11 cellular contexts compared by ENCODE assay signal in the genomic region with DNA sequence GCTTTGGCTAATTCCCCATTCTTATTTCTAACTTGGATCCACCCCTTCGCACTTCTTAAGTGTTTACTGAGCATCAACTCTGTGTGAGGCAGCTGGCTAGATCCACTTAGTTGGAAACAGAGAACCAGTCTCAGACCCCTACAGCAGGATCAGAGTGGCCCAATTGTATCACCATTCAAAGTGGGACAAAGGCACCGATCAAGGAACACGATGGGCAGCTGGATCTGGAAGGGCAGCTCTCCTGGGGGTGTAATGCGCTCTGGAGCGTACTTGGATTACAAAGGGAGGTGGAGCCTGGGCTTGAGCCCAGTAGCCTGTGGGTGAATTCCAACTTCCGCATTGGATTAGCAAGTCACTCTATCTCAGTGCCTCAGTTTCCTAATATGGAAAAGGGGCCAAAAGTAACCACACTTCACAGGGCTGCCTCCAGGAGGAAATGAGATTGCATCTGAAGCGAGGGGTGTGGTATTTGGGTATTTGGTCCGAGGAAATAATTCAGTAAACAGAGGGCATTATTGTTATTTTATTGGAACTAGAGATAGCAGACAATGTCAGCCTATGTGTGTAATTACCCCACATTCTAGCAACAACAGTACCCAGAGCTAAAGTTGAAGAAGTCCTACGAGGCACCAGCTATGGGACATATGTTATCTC. TPM values are rescaled to one million over a fixed set of nuclear protein-coding genes. Genes with fewer than 3 reads are reported as not detected.
A peak's percentile ranks its signal among the peaks of the same experiment; 100 is the strongest.
DNase-seq lines count a peak whose midpoint lies in the region; ATAC-seq and TF ChIP-seq lines count a peak whose summit lies in the region.
"Had no signal": no experiment of that assay in that cellular context is flagged by ENCODE, and none has a peak within 500 bp of the region (broad histone marks: within the 10 kb centered on the region; RNA-seq: fewer than 3 reads in every experiment).

No MANE protein-coding gene starts in this region.

- H3K4me1 ChIP-seq in mucosa of rectum (ENCODE audit: control insufficient read depth in 2 of 2, insufficient read depth in 2 of 2, low read length in 2 of 2), result peaks cover 14 to 20% of the 10 kb centered on the region in 2 donors
- H3K4me1 ChIP-seq in transverse colon, result peaks cover 18 to 48% (median 29%) of the 10 kb centered on the region in 4 donors

- H3K36me3 Mint-ChIP-seq in activated T-cell treated with anti-CD3 and anti-CD28 coated beads, Interleukin-2, amount 50 U/mL, for 72 hours (ENCODE audit: insufficient read depth in 2 of 2), result peaks cover 3 to 22% of the 10 kb centered on the region in 2 donors
- peaks cover 22% of the 10 kb centered on the region for H3K36me3 Mint-ChIP-seq in effector memory CD8-positive, alpha-beta T cell (ENCODE audit: insufficient read depth)

- peak overlapping the region; percentile 72 for H3K27ac Mint-ChIP-seq in activated T-cell treated with anti-CD3 and anti-CD28 coated beads, Interleukin-2, amount 50 U/mL, for 72 hours
- H3K27ac Mint-ChIP-seq in effector memory CD8-positive, alpha-beta T cell, result peak overlapping the region; percentile 88 to 97

- no peak for TF ChIP-seq POLR2A in transverse colon (IDR thresholded peaks at IDR 0.05)

- H3K4me3 ChIP-seq in mucosa of rectum (ENCODE audit: low read length in 2 of 2) (no peak overlapping the region), transverse colon (no peak overlapping the region)

- no peaks in the 10 kb centered on the region for H3K9me3 Mint-ChIP-seq in activated T-cell treated with anti-CD3 and anti-CD28 coated beads, Interleukin-2, amount 50 U/mL, for 72 hours
- no peaks in the 10 kb centered on the region for H3K9me3 Mint-ChIP-seq in effector memory CD8-positive, alpha-beta T cell

- H3K4me3 Mint-ChIP-seq in activated T-cell treated with anti-CD3 and anti-CD28 coated beads, Interleukin-2, amount 50 U/mL, for 72 hours, result no peak overlapping the region
- peak overlapping the region; percentile 72 to 75 for H3K4me3 Mint-ChIP-seq in effector memory CD8-positive, alpha-beta T cell

- H3K36me3 ChIP-seq in mucosa of rectum (ENCODE audit: control insufficient read depth in 2 of 2, insufficient read depth in 2 of 2, low read length in 2 of 2) (peaks cover 3 to 13% of the 10 kb centered on the region in 2 donors), transverse colon (no peaks in the 10 kb centered on the region)

- H3K27ac ChIP-seq in mucosa of rectum (ENCODE audit: low read depth in 2 of 2, low read length in 2 of 2), result peak overlapping the region; percentile 54 to 74
- H3K27ac ChIP-seq in transverse colon, result peak overlapping the region; percentile 56 to 79 (median 75)

- WGBS in transverse colon (ENCODE audit: low coverage in 1 of 2), 2 donors, result 66 to 71% methylated on average over 1 to 9 of the region's 9 CpGs

- H3K27me3 Mint-ChIP-seq in activated T-cell treated with anti-CD3 and anti-CD28 coated beads, Interleukin-2, amount 50 U/mL, for 72 hours (ENCODE audit: low read depth), result no peaks in the 10 kb centered on the region
- no peaks in the 10 kb centered on the region for H3K27me3 Mint-ChIP-seq in effector memory CD8-positive, alpha-beta T cell

- TF ChIP-seq EP300 in transverse colon (IDR thresholded peaks at IDR 0.05; ENCODE audit: low read depth), result no peak

- ATAC-seq in activated T-cell treated with anti-CD3 and anti-CD28 coated beads, Interleukin-2, amount 50 U/mL, for 72 hours (replicated peaks in 1 of 2), result no peak
- no peak for ATAC-seq in effector memory CD8-positive, alpha-beta T cell (replicated peaks)
- ATAC-seq in HG03432 (IDR thresholded peaks at IDR 0.05; ENCODE audit: unreplicated experiment) (no peak), GM21390 (IDR thresholded peaks at IDR 0.05; ENCODE audit: unreplicated experiment) (no peak)

- in situ Hi-C loops in transverse colon (cut with MboI; ENCODE audit: low pct_ligation_motif_present in 1 of 4, low pct_unique_long_range_greater_than_20kb in 1 of 4, low sequenced_read_pairs in 3 of 4), result no loop called here

- H3K9ac ChIP-seq in mucosa of rectum (ENCODE audit: low read depth in 1 of 2, low read length in 2 of 2), result no peak overlapping the region

- no peak for DNase-seq in activated T-cell treated with anti-CD3 and anti-CD28 coated beads, Interleukin-2, amount 50 U/mL, for 72 hours
- no peak for DNase-seq in activated T-cell treated with anti-CD3 and anti-CD28 coated beads, Interleukin-2, amount 50 U/mL, for 1 hour
- DNase-seq in effector memory CD8-positive, alpha-beta T cell, result no peak
- DNase-seq in transverse colon (no peak), NCI-H1694 treated with DMSO at 0.1 percent for 48 hours (lab: John Stamatoyannopoulos, UW) (no peak)
- DNase-seq: activated CD4-positive, alpha-beta T cell treated with anti-CD3 and anti-CD28 coated beads, Interleukin-2, amount 50 U/mL, for 4 hours; AML-193; stimulated activated CD4-positive, alpha-beta T cell treated with anti-CD3 and anti-CD28 coated beads, Interleukin-2, amount 100 ng/mL, for 48 hours had no signal

- peaks cover 53% of the 10 kb centered on the region for H3K4me1 Mint-ChIP-seq in activated T-cell treated with anti-CD3 and anti-CD28 coated beads, Interleukin-2, amount 50 U/mL, for 72 hours (ENCODE audit: low read depth)
- peaks cover 30 to 32% of the 10 kb centered on the region in 2 donors for H3K4me1 Mint-ChIP-seq in effector memory CD8-positive, alpha-beta T cell (ENCODE audit: low read depth in 2 of 2)

- H3K9me3 ChIP-seq in mucosa of rectum (ENCODE audit: control insufficient read depth in 2 of 2, low read length in 2 of 2), result no peaks in the 10 kb centered on the region
- H3K9me3 ChIP-seq in transverse colon, result no peaks in the 10 kb centered on the region

- intact Hi-C loops in transverse colon (cut with DNase I; ENCODE audit: low total_unique reads), result no loop called here

- H3K27me3 ChIP-seq in mucosa of rectum (ENCODE audit: control insufficient read depth in 2 of 2, insufficient read depth in 2 of 2, low read length in 2 of 2), result no peaks in the 10 kb centered on the region
- H3K27me3 ChIP-seq in transverse colon, result no peaks in the 10 kb centered on the region

- TF ChIP-seq CTCF in transverse colon (IDR thresholded peaks at IDR 0.05), result no peak

RNA-seq across cellular contexts. Expression of a gene that starts 11.9 kb away (rescaled TPM):
- total RNA-seq in activated T-cell treated with anti-CD3 and anti-CD28 coated beads, Interleukin-2, amount 50 U/mL, for 72 hours, result 100 to 1,000 TPM; 159 to 193 TPM
- total RNA-seq in transverse colon, result 100 to 1,000 TPM in 3 of 4 donors, 10 to 100 TPM in 1; 55.9 to 149 (median 112) TPM

Comparison
In these comparisons a context has a peak if more than half of its experiments do, and no peak if none do; other contexts are left out.
1. H3K4me3 Mint-ChIP-seq: peak in effector memory CD8-positive, alpha-beta T cell (2 of 2); none in activated T-cell treated with anti-CD3 and anti-CD28 coated beads, Interleukin-2, amount 50 U/mL, for 72 hours (0 of 2).